ENCODE assay signal across 20 cellular contexts in the genomic region with DNA sequence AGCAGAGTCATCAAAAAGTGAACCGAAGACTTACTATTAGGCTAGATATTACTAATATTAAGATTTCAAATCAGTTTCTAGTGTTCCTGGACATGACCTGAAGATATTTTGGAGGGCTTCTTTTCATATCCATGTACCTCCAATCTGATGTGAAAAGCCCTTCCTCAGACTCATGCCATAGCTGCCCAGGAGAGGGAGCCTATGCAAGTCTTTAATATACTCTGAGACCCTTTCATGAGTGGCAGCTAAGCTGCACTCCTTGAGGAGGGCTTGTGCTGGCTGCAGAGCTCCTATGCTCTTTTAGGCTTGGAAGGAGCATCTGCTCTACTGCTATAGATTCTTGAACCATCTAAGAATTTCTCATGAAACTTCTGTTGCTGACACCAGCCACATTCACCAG.
A peak's percentile ranks its signal among the peaks of the same experiment; 100 is the strongest.
DNase-seq lines count a peak whose midpoint lies in the region; ATAC-seq and TF ChIP-seq lines count a peak whose summit lies in the region.
"Had no signal": no experiment of that assay in that cellular context is flagged by ENCODE, and none has a peak within 500 bp of the region (broad histone marks: within the 10 kb centered on the region; RNA-seq: fewer than 3 reads in every experiment).

No MANE protein-coding gene starts in this region.

- H3K79me2 ChIP-seq in GM23338 (replicated peaks; ENCODE audit: insufficient read depth) (no peaks in the 10 kb centered on the region), mesendoderm (ENCODE audit: control insufficient read depth, insufficient read depth, low read length) (no peaks in the 10 kb centered on the region)

- DNase-seq in GM23338 (ENCODE audit: low spot score) (peak; percentile 33), HT-29 (ENCODE audit: low spot score) (peak; percentile 5), WERI-Rb-1 (peak; percentile 9), mesendoderm (peak; percentile 43), tibial nerve (ENCODE audit: low spot score in 2 of 2) (no peak), DMS153 treated with DMSO at 0.1 percent for 48 hours (lab: John Stamatoyannopoulos, UW; ENCODE audit: unreplicated experiment) (no peak), brain microvascular endothelial cell (no peak)
- DNase-seq: COR-L47; DMS153; NCI-H1417 treated with DMSO at 0.1 percent for 48 hours; NCI-H1930; NCI-H2171 treated with DMSO at 0.1 percent for 48 hours; NCI-H446; NCI-H526 treated with DMSO at 0.1 percent for 48 hours; NK-92 treated with Interleukin-12 subunit alpha and Interleukin-12 subunit beta, amount 100 ng/mL, for 24 hours; SHP77; SK-N-SH; T-helper 1 cell had no signal

- H3K9me3 ChIP-seq in WERI-Rb-1 (ENCODE audit: severe bottlenecking) (no peaks in the 10 kb centered on the region), tibial nerve (no peaks in the 10 kb centered on the region)

- peak; percentile 87 for ATAC-seq in GM23338

- in situ Hi-C loops in brain microvascular endothelial cell (cut with HindIII; ENCODE audit: low pct_ligation_motif_present, low sequenced_read_pairs) = no loop called here

- H3K79me1 ChIP-seq in mesendoderm (ENCODE audit: low read length) = no peaks in the 10 kb centered on the region

- no peak overlapping the region for H3K9ac ChIP-seq in mesendoderm (ENCODE audit: low read length)
- H3K9ac ChIP-seq: KMS-11, SK-N-SH had no signal

- H4K8ac ChIP-seq in mesendoderm (ENCODE audit: low read depth, low read length) = no peak overlapping the region

- H2BK120ac ChIP-seq in mesendoderm (ENCODE audit: low read depth, low read length) = no peak overlapping the region

- H4K5ac ChIP-seq in mesendoderm (ENCODE audit: low read length) = no peak overlapping the region

- WGBS in mesendoderm (ENCODE audit: extremely low coverage, insufficient coverage, low lambda C conversion rate) = no CpG with 5 or more reads among the region's 1 CpG
- 100% methylated on average over 1 of the region's 1 CpG for WGBS in tibial nerve, 2 donors

- TF ChIP-seq EP300 in tibial nerve (IDR thresholded peaks at IDR 0.05) = no peak

- H3K4ac ChIP-seq in mesendoderm (ENCODE audit: low read depth, low read length) = no peak overlapping the region

- H3K56ac ChIP-seq in mesendoderm (ENCODE audit: low read length) = no peak overlapping the region

- H3K4me1 Mint-ChIP-seq in GM23338 = peaks cover 5% of the 10 kb centered on the region; the same call in 2 of the 3 replicates
- H3K4me1 Mint-ChIP-seq: CD14-positive monocyte had no signal

- no peak overlapping the region for H3K23ac ChIP-seq in mesendoderm (ENCODE audit: low read length)

- H3K27me3 Mint-ChIP-seq in GM23338 (ENCODE audit: insufficient read depth, low read depth, poor library complexity) = peaks cover 1% of the 10 kb centered on the region

- H3K9me2 ChIP-seq in GM23338 (ENCODE audit: insufficient read depth) = no peaks in the 10 kb centered on the region
- H3K9me2 ChIP-seq: SK-N-SH had no signal

- H2BK5ac ChIP-seq in mesendoderm (ENCODE audit: low read length) = no peak overlapping the region

- no peak overlapping the region for H2AK5ac ChIP-seq in mesendoderm (ENCODE audit: low read length)

- H2BK15ac ChIP-seq in mesendoderm (replicated peaks; ENCODE audit: low read depth) = no peak overlapping the region

- H3K4me3 Mint-ChIP-seq in GM23338 = no peak overlapping the region
- H3K4me3 Mint-ChIP-seq: CD14-positive monocyte had no signal

- H3F3A ChIP-seq in GM23338 (replicated peaks; ENCODE audit: low read depth) = no peaks in the 10 kb centered on the region

- no peaks in the 10 kb centered on the region for H3K27me3 ChIP-seq in GM23338 (ENCODE audit: insufficient read depth)
- no peaks in the 10 kb centered on the region for H3K27me3 ChIP-seq in WERI-Rb-1 (ENCODE audit: insufficient read depth, low read depth, severe bottlenecking)
- H3K27me3 ChIP-seq in mesendoderm (ENCODE audit: insufficient read depth, low read length, poor library complexity) = no peaks in the 10 kb centered on the region
- no peaks in the 10 kb centered on the region for H3K27me3 ChIP-seq in tibial nerve
- no peaks in the 10 kb centered on the region for H3K27me3 ChIP-seq in brain microvascular endothelial cell (replicated peaks)

- H3K27ac ChIP-seq in GM23338 (ENCODE audit: low read depth) (no peak overlapping the region), WERI-Rb-1 (no peak overlapping the region), mesendoderm (ENCODE audit: low read depth, low read length) (no peak overlapping the region), tibial nerve (no peak overlapping the region), brain microvascular endothelial cell (no peak overlapping the region)
- H3K27ac ChIP-seq: KMS-11 had no signal

- H3K27ac Mint-ChIP-seq in GM23338 = no peak overlapping the region
- H3K27ac Mint-ChIP-seq: CD14-positive monocyte had no signal

- no peak for TF ChIP-seq POLR2A in tibial nerve (IDR thresholded peaks at IDR 0.05)

- H2AFZ ChIP-seq in GM23338 = no peak overlapping the region

- H3K36me3 ChIP-seq in GM23338 (ENCODE audit: insufficient read depth) = no peaks in the 10 kb centered on the region
- no peaks in the 10 kb centered on the region for H3K36me3 ChIP-seq in WERI-Rb-1
- H3K36me3 ChIP-seq in mesendoderm (ENCODE audit: control insufficient read depth, insufficient read depth, low read length) = no peaks in the 10 kb centered on the region
- H3K36me3 ChIP-seq in tibial nerve = no peaks in the 10 kb centered on the region
- H3K36me3 ChIP-seq in brain microvascular endothelial cell (replicated peaks) = no peaks in the 10 kb centered on the region

- H3K9me3 Mint-ChIP-seq in GM23338 = no peaks in the 10 kb centered on the region

- no peaks in the 10 kb centered on the region for H4K20me1 ChIP-seq in GM23338 (replicated peaks; ENCODE audit: insufficient read depth)

- H3K4me1 ChIP-seq in GM23338 (ENCODE audit: insufficient read depth) = peaks cover 10% of the 10 kb centered on the region; the same call in 1 of the 2 replicates
- no peaks in the 10 kb centered on the region for H3K4me1 ChIP-seq in mesendoderm (ENCODE audit: control insufficient read depth, low read depth, low read length)
- no peaks in the 10 kb centered on the region for H3K4me1 ChIP-seq in tibial nerve

- H3K4me3 ChIP-seq in GM23338 (no peak overlapping the region), WERI-Rb-1 (ENCODE audit: low read depth, low read length) (no peak overlapping the region), mesendoderm (ENCODE audit: low read length) (no peak overlapping the region), tibial nerve (no peak overlapping the region), brain microvascular endothelial cell (ENCODE audit: low read depth, low read length) (no peak overlapping the region)

- H3K4me2 ChIP-seq in GM23338 (no peak overlapping the region), mesendoderm (ENCODE audit: low read length) (no peak overlapping the region)
- H3K4me2 ChIP-seq: KMS-11, SK-N-SH had no signal

- H3K36me3 Mint-ChIP-seq in GM23338 (ENCODE audit: low read depth) = no peaks in the 10 kb centered on the region
- H3K36me3 Mint-ChIP-seq: CD14-positive monocyte had no signal

- H3K18ac ChIP-seq in mesendoderm (ENCODE audit: low read length) = no peak overlapping the region

- TF ChIP-seq CTCF in GM23338 (conservative IDR thresholded peaks at IDR 0.05; ENCODE audit: low read depth in 2 of 2) (peak; percentile 48 to 53), WERI-Rb-1 (IDR thresholded peaks at IDR 0.05; ENCODE audit: low read depth, low read length) (no peak), tibial nerve (IDR thresholded peaks at IDR 0.05) (no peak), brain microvascular endothelial cell (IDR thresholded peaks at IDR 0.05; ENCODE audit: low read depth, low read length, missing control alignments) (no peak)

TF ChIP-seq in GM23338, 12 proteins besides CTCF, POLR2A, EP300 and RAD21 (continues in another document):
- TF ChIP-seq EZH2 (IDR thresholded peaks at IDR 0.05; ENCODE audit: low read depth, unreplicated experiment) (no peak), STAT1 (IDR thresholded peaks at IDR 0.05; ENCODE audit: unreplicated experiment) (no peak), JUNB (IDR thresholded peaks at IDR 0.05; ENCODE audit: unreplicated experiment) (no peak)

Comparison
In these comparisons a context has a peak if more than half of its experiments do, and no peak if none do; other contexts are left out.
1. DNase-seq: peak in GM23338 (single experiment), HT-29 (single experiment), WERI-Rb-1 (single experiment) and mesendoderm (single experiment); none in tibial nerve (0 of 2), DMS153 treated with DMSO at 0.1 percent for 48 hours (single experiment) and brain microvascular endothelial cell (single experiment).
2. CTCF ChIP-seq: peak in GM23338 (2 of 2); none in WERI-Rb-1 (single experiment), tibial nerve (0 of 5) and brain microvascular endothelial cell (single experiment).